In genomic region chr1:202531472-202532070, GRCh38 we compare ENCODE assay signal across 8 cellular contexts.
DNase-seq lines count a peak whose midpoint lies in the region; ATAC-seq and TF ChIP-seq lines count a peak whose summit lies in the region.
"Not testable (repeated sequence)": the region's sequence is repeated elsewhere in the genome, so short reads cannot be mapped to it uniquely, and the experiment has no call there.

No MANE protein-coding gene starts in this region.

- not testable (repeated sequence) for H2AFZ ChIP-seq in OCI-LY3 (ENCODE audit: low read depth, low read length)
- peak overlapping the region; percentile 51 for H2AFZ ChIP-seq in osteoblast (ENCODE audit: low read length)

- H3K27ac Mint-ChIP-seq in CD14-positive monocyte, result peak overlapping the region in 6 of 7 donors; percentile 33 to 88 (median 65)
- peak overlapping the region; percentile 42 for H3K27ac Mint-ChIP-seq in HFFc6
- H3K27ac Mint-ChIP-seq in activated naive CD8-positive, alpha-beta T cell treated with anti-CD3 and anti-CD28 coated beads for 36 hours, result peak overlapping the region; percentile 32
- H3K27ac Mint-ChIP-seq in dendritic cell treated with granulocyte-macrophage colony-stimulating factor and Interleukin-4, amounts not matched to agents 40 ng/mL and 50 ng/mL, for 4 days, result peak overlapping the region; percentile 87
- peak overlapping the region; percentile 15 for H3K27ac Mint-ChIP-seq in stimulated activated naive CD8-positive, alpha-beta T cell treated with anti-CD3 and anti-CD28 coated beads, Interleukin-15, Interleukin-2, amounts not matched to agents 100 ng/mL and 50 ng/mL, for 24 hours

- not testable (repeated sequence) for TF ChIP-seq POLR2A in heart left ventricle (IDR thresholded peaks at IDR 0.05)

- not testable (repeated sequence) for H3K27me3 ChIP-seq in OCI-LY3 (ENCODE audit: low read depth, low read length); heart left ventricle; osteoblast (ENCODE audit: insufficient read depth, low read length)

- peaks cover 24 to 31% of the 10 kb centered on the region in 2 donors for H3K36me3 Mint-ChIP-seq in CD14-positive monocyte
- not testable (repeated sequence) for H3K36me3 Mint-ChIP-seq in HFFc6 (ENCODE audit: low read depth); activated naive CD8-positive, alpha-beta T cell treated with anti-CD3 and anti-CD28 coated beads for 36 hours; dendritic cell treated with granulocyte-macrophage colony-stimulating factor and Interleukin-4, amounts not matched to agents 40 ng/mL and 50 ng/mL, for 4 days (ENCODE audit: low read depth); stimulated activated naive CD8-positive, alpha-beta T cell treated with anti-CD3 and anti-CD28 coated beads, Interleukin-15, Interleukin-2, amounts not matched to agents 100 ng/mL and 50 ng/mL, for 24 hours (ENCODE audit: low read depth)

- H3K27ac ChIP-seq in OCI-LY3 (ENCODE audit: low read length), result peak overlapping the region; percentile 93
- H3K27ac ChIP-seq in heart left ventricle, result peak overlapping the region; percentile 8 to 72 (median 47)
- peak overlapping the region; percentile 42 for H3K27ac ChIP-seq in osteoblast (ENCODE audit: low read depth, low read length)

- H3K36me3 ChIP-seq in OCI-LY3 (replicated peaks; ENCODE audit: low read depth, low read length); osteoblast (ENCODE audit: insufficient read depth, low read length): not testable (repeated sequence)
- peaks cover 0 to 13% (median 0%) of the 10 kb centered on the region in 9 donors for H3K36me3 ChIP-seq in heart left ventricle

- WGBS in heart left ventricle, 4 donors, result 79 to 88% (median 87%) methylated on average over 3 of the region's 3 CpGs

- H3K4me3 Mint-ChIP-seq in CD14-positive monocyte, result peak overlapping the region in 1 of 2 donors; percentile 40
- peak overlapping the region; percentile 8; the same call in 1 of the 2 replicates for H3K4me3 Mint-ChIP-seq in HFFc6
- not testable (repeated sequence) for H3K4me3 Mint-ChIP-seq in activated naive CD8-positive, alpha-beta T cell treated with anti-CD3 and anti-CD28 coated beads for 36 hours; stimulated activated naive CD8-positive, alpha-beta T cell treated with anti-CD3 and anti-CD28 coated beads, Interleukin-15, Interleukin-2, amounts not matched to agents 100 ng/mL and 50 ng/mL, for 24 hours
- peak overlapping the region; percentile 40 for H3K4me3 Mint-ChIP-seq in dendritic cell treated with granulocyte-macrophage colony-stimulating factor and Interleukin-4, amounts not matched to agents 40 ng/mL and 50 ng/mL, for 4 days

- H3K4me2 ChIP-seq in OCI-LY3 (ENCODE audit: low read length) (peak overlapping the region; percentile 89), osteoblast (ENCODE audit: insufficient read depth, low read length) (peak overlapping the region; percentile 76)

- peak overlapping the region; percentile 66 for H3K4me3 ChIP-seq in OCI-LY3 (ENCODE audit: low read length)
- not testable (repeated sequence) for H3K4me3 ChIP-seq in heart left ventricle
- peak overlapping the region; percentile 51 for H3K4me3 ChIP-seq in osteoblast (ENCODE audit: insufficient read depth, low read length)

- H3K27me3 Mint-ChIP-seq in CD14-positive monocyte (ENCODE audit: low read depth in 3 of 3), result peaks cover under 1 to 10% (median 3%) of the 10 kb centered on the region in 3 donors
- not testable (repeated sequence) for H3K27me3 Mint-ChIP-seq in HFFc6 (ENCODE audit: insufficient read depth); activated naive CD8-positive, alpha-beta T cell treated with anti-CD3 and anti-CD28 coated beads for 36 hours; stimulated activated naive CD8-positive, alpha-beta T cell treated with anti-CD3 and anti-CD28 coated beads, Interleukin-15, Interleukin-2, amounts not matched to agents 100 ng/mL and 50 ng/mL, for 24 hours
- H3K27me3 Mint-ChIP-seq in dendritic cell treated with granulocyte-macrophage colony-stimulating factor and Interleukin-4, amounts not matched to agents 40 ng/mL and 50 ng/mL, for 4 days, result peaks cover 17% of the 10 kb centered on the region

- H3K79me2 ChIP-seq in OCI-LY3 (ENCODE audit: low read length); osteoblast (ENCODE audit: insufficient read depth, low read length): not testable (repeated sequence)

- DNase-seq in CD14-positive monocyte (ENCODE audit: low spot score); HFFc6; activated naive CD8-positive, alpha-beta T cell treated with anti-CD3 and anti-CD28 coated beads for 36 hours; heart left ventricle; osteoblast (ENCODE audit: insufficient read length, low spot score, missing footprints): not testable (repeated sequence)

- not testable (repeated sequence) for TF ChIP-seq CTCF in CD14-positive monocyte (IDR thresholded peaks at IDR 0.05); HFFc6 (IDR thresholded peaks at IDR 0.05); OCI-LY3 (IDR thresholded peaks at IDR 0.05; ENCODE audit: low read depth, low read length); heart left ventricle (IDR thresholded peaks at IDR 0.05); osteoblast (IDR thresholded peaks at IDR 0.05; ENCODE audit: extremely low read depth, low read depth, low read length)

- peak in 1 of 4 donors; percentile 4 for ATAC-seq in heart left ventricle

- H3K9me3 Mint-ChIP-seq in CD14-positive monocyte; HFFc6; activated naive CD8-positive, alpha-beta T cell treated with anti-CD3 and anti-CD28 coated beads for 36 hours; dendritic cell treated with granulocyte-macrophage colony-stimulating factor and Interleukin-4, amounts not matched to agents 40 ng/mL and 50 ng/mL, for 4 days; stimulated activated naive CD8-positive, alpha-beta T cell treated with anti-CD3 and anti-CD28 coated beads, Interleukin-15, Interleukin-2, amounts not matched to agents 100 ng/mL and 50 ng/mL, for 24 hours: not testable (repeated sequence)

- peaks cover 38% of the 10 kb centered on the region for H3K4me1 Mint-ChIP-seq in CD14-positive monocyte
- H3K4me1 Mint-ChIP-seq in HFFc6 (ENCODE audit: low read depth), result peaks cover 23% of the 10 kb centered on the region
- not testable (repeated sequence) for H3K4me1 Mint-ChIP-seq in activated naive CD8-positive, alpha-beta T cell treated with anti-CD3 and anti-CD28 coated beads for 36 hours
- H3K4me1 Mint-ChIP-seq in dendritic cell treated with granulocyte-macrophage colony-stimulating factor and Interleukin-4, amounts not matched to agents 40 ng/mL and 50 ng/mL, for 4 days (ENCODE audit: low read depth), result peaks cover 44% of the 10 kb centered on the region
- peaks cover 19% of the 10 kb centered on the region for H3K4me1 Mint-ChIP-seq in stimulated activated naive CD8-positive, alpha-beta T cell treated with anti-CD3 and anti-CD28 coated beads, Interleukin-15, Interleukin-2, amounts not matched to agents 100 ng/mL and 50 ng/mL, for 24 hours (ENCODE audit: low read depth)

- H3K4me1 ChIP-seq in OCI-LY3 (ENCODE audit: low read length) (peaks cover 54% of the 10 kb centered on the region), heart left ventricle (peaks cover 0 to 52% (median 12%) of the 10 kb centered on the region in 12 donors)
- not testable (repeated sequence) for H3K4me1 ChIP-seq in osteoblast (ENCODE audit: insufficient read depth, low read length)

- H3K9ac ChIP-seq in OCI-LY3 (ENCODE audit: low read length), result peak overlapping the region; percentile 69

- intact Hi-C loops in CD14-positive monocyte (cut with micrococcal nuclease); dendritic cell treated with granulocyte-macrophage colony-stimulating factor and Interleukin-4, amounts not matched to agents 40 ng/mL and 50 ng/mL, for 4 days (cut with micrococcal nuclease); heart left ventricle (cut with DNase I): not testable (repeated sequence)

- not testable (repeated sequence) for H4K20me1 ChIP-seq in OCI-LY3 (ENCODE audit: insufficient read depth, low read length); osteoblast (ENCODE audit: insufficient read depth, low read length)

- not testable (repeated sequence) for H3K9me3 ChIP-seq in OCI-LY3 (ENCODE audit: insufficient read depth, low read length); heart left ventricle; osteoblast (ENCODE audit: low read depth, low read length)

Comparison
In these comparisons a context has a peak if more than half of its experiments do, and no peak if none do; other contexts are left out.
1. H3K27ac Mint-ChIP-seq: peak in every context shown above with its lines; median percentile 87 in dendritic cell treated with granulocyte-macrophage colony-stimulating factor and Interleukin-4, amounts not matched to agents 40 ng/mL and 50 ng/mL, for 4 days; 65 in CD14-positive monocyte; 42 in HFFc6; 32 in activated naive CD8-positive, alpha-beta T cell treated with anti-CD3 and anti-CD28 coated beads for 36 hours; 15 in stimulated activated naive CD8-positive, alpha-beta T cell treated with anti-CD3 and anti-CD28 coated beads, Interleukin-15, Interleukin-2, amounts not matched to agents 100 ng/mL and 50 ng/mL, for 24 hours.
2. H3K27ac ChIP-seq: peak in every context shown above with its lines; median percentile 93 in OCI-LY3; 47 in heart left ventricle; 42 in osteoblast.